In genomic region chr2:203802277-203803045, GRCh38 we compare ENCODE assay signal across 10 cellular contexts.
DNase-seq lines count a peak whose midpoint lies in the region; ATAC-seq and TF ChIP-seq lines count a peak whose summit lies in the region.
"Had no signal": no experiment of that assay in that cellular context is flagged by ENCODE, and none has a peak within 500 bp of the region (broad histone marks: within the 10 kb centered on the region; RNA-seq: fewer than 3 reads in every experiment).

No MANE protein-coding gene starts in this region.

- DNase-seq in stimulated activated naive CD4-positive, alpha-beta T cell treated with Interleukin-2 at 50 U/mL for 16 hours (lab: John Stamatoyannopoulos, UW): peak; percentile 28
- no peak for DNase-seq in stimulated activated naive CD4-positive, alpha-beta T cell (lab: John Stamatoyannopoulos, UW)
- DNase-seq in activated T-helper 1 cell treated with anti-CD3 and anti-CD28 coated beads, Interleukin-12 subunit alpha, Interleukin-12 subunit beta, Interleukin-2, Interleukin-4 antibody, amounts not matched to agents 30 ng/mL and 10 ng/mL and 1 ng/mL, durations not matched to agents 14 hours and 24 hours and 36 hours (ENCODE audit: low spot score): no peak
- peak; percentile 53 for DNase-seq in kidney glomerular epithelial cell (lab: John Stamatoyannopoulos, UW)
- no peak for DNase-seq in foreskin keratinocyte
- DNase-seq in SK-N-DZ (ENCODE audit: low spot score): no peak
- DNase-seq in SW 1271 (lab: John Stamatoyannopoulos, UW): no peak
- DNase-seq: NCI-H69 had no signal

- intact Hi-C loops in activated T-helper 1 cell treated with anti-CD3 and anti-CD28 coated beads, Interleukin-12 subunit alpha, Interleukin-12 subunit beta, Interleukin-2, Interleukin-4 antibody, amounts not matched to agents 30 ng/mL and 10 ng/mL and 1 ng/mL, durations not matched to agents 14 hours and 24 hours and 36 hours (cut with micrococcal nuclease): loop anchor here (1.0 to 5.0 kb wide), 6 partner anchors 9 to 92 kb away; no protein-coding TSS in a partner anchor

- peaks cover 26% of the 10 kb centered on the region for H3K9me3 Mint-ChIP-seq in activated T-helper 1 cell treated with anti-CD3 and anti-CD28 coated beads, Interleukin-12 subunit alpha, Interleukin-12 subunit beta, Interleukin-2, Interleukin-4 antibody, amounts not matched to agents 30 ng/mL and 10 ng/mL and 1 ng/mL, durations not matched to agents 14 hours and 24 hours and 36 hours

- no peaks in the 10 kb centered on the region for H3K27me3 ChIP-seq in foreskin keratinocyte

- peaks cover 14% of the 10 kb centered on the region for H3K36me3 Mint-ChIP-seq in activated T-helper 1 cell treated with anti-CD3 and anti-CD28 coated beads, Interleukin-12 subunit alpha, Interleukin-12 subunit beta, Interleukin-2, Interleukin-4 antibody, amounts not matched to agents 30 ng/mL and 10 ng/mL and 1 ng/mL, durations not matched to agents 14 hours and 24 hours and 36 hours (ENCODE audit: low read depth)

- H3K27ac ChIP-seq in foreskin keratinocyte: no peak overlapping the region
- H3K27ac ChIP-seq: HL-60 had no signal

- H3K27me3 Mint-ChIP-seq in activated T-helper 1 cell treated with anti-CD3 and anti-CD28 coated beads, Interleukin-12 subunit alpha, Interleukin-12 subunit beta, Interleukin-2, Interleukin-4 antibody, amounts not matched to agents 30 ng/mL and 10 ng/mL and 1 ng/mL, durations not matched to agents 14 hours and 24 hours and 36 hours (ENCODE audit: insufficient read depth): peaks cover 2% of the 10 kb centered on the region

- H3K27ac Mint-ChIP-seq in activated T-helper 1 cell treated with anti-CD3 and anti-CD28 coated beads, Interleukin-12 subunit alpha, Interleukin-12 subunit beta, Interleukin-2, Interleukin-4 antibody, amounts not matched to agents 30 ng/mL and 10 ng/mL and 1 ng/mL, durations not matched to agents 14 hours and 24 hours and 36 hours: peak overlapping the region; percentile 75

- no peak for TF ChIP-seq CTCF in foreskin keratinocyte (conservative IDR thresholded peaks at IDR 0.05)

- H3K4me1 Mint-ChIP-seq in activated T-helper 1 cell treated with anti-CD3 and anti-CD28 coated beads, Interleukin-12 subunit alpha, Interleukin-12 subunit beta, Interleukin-2, Interleukin-4 antibody, amounts not matched to agents 30 ng/mL and 10 ng/mL and 1 ng/mL, durations not matched to agents 14 hours and 24 hours and 36 hours (ENCODE audit: low read depth): peaks cover 81% of the 10 kb centered on the region

- no peak for ATAC-seq in foreskin keratinocyte
- no peak for ATAC-seq in HG03442 (IDR thresholded peaks at IDR 0.05; ENCODE audit: unreplicated experiment)

- H3K4me1 ChIP-seq in foreskin keratinocyte: no peaks in the 10 kb centered on the region

- no peak overlapping the region for H3K4me3 Mint-ChIP-seq in activated T-helper 1 cell treated with anti-CD3 and anti-CD28 coated beads, Interleukin-12 subunit alpha, Interleukin-12 subunit beta, Interleukin-2, Interleukin-4 antibody, amounts not matched to agents 30 ng/mL and 10 ng/mL and 1 ng/mL, durations not matched to agents 14 hours and 24 hours and 36 hours

Comparison
In these comparisons a context has a peak if more than half of its experiments do, and no peak if none do; other contexts are left out.
1. DNase-seq: peak in stimulated activated naive CD4-positive, alpha-beta T cell treated with Interleukin-2 at 50 U/mL for 16 hours (single experiment) and kidney glomerular epithelial cell (single experiment); none in stimulated activated naive CD4-positive, alpha-beta T cell (0 of 6), activated T-helper 1 cell treated with anti-CD3 and anti-CD28 coated beads, Interleukin-12 subunit alpha, Interleukin-12 subunit beta, Interleukin-2, Interleukin-4 antibody, amounts not matched to agents 30 ng/mL and 10 ng/mL and 1 ng/mL, durations not matched to agents 14 hours and 24 hours and 36 hours (single experiment), foreskin keratinocyte (0 of 2), SK-N-DZ (single experiment) and SW 1271 (0 of 2).